ENCODE assay signal across 8 cellular contexts in genomic region chr3:141231101-141231922, GRCh38. TPM values are rescaled to one million over a fixed set of nuclear protein-coding genes. Genes with fewer than 3 reads are reported as not detected.
DNase-seq lines count a peak whose midpoint lies in the region; ATAC-seq and TF ChIP-seq lines count a peak whose summit lies in the region.

PXYLP1 (plus strand) TSS chr3:141231825; CDS start chr3:141260176, 28,351 bp downstream.

- no peaks in the 10 kb centered on the region for H3K36me3 Mint-ChIP-seq in HFFc6 (ENCODE audit: low read depth)
- peaks cover 4% of the 10 kb centered on the region for H3K36me3 Mint-ChIP-seq in activated naive CD8-positive, alpha-beta T cell treated with anti-CD3 and anti-CD28 coated beads, Interleukin-2, amount 50 U/mL, for 24 hours (ENCODE audit: low read depth)

- H3K36me3 ChIP-seq in heart right ventricle, result peaks cover 0 to 12% (median 0%) of the 10 kb centered on the region in 9 donors
- no peaks in the 10 kb centered on the region for H3K36me3 ChIP-seq in prostate gland
- no peaks in the 10 kb centered on the region for H3K36me3 ChIP-seq in urinary bladder (ENCODE audit: insufficient read depth)

- peak; percentile 75 for TF ChIP-seq POLR2A in prostate gland (IDR thresholded peaks at IDR 0.05)

- peaks cover 7% of the 10 kb centered on the region for H3K27me3 Mint-ChIP-seq in HFFc6 (ENCODE audit: insufficient read depth)
- no peaks in the 10 kb centered on the region for H3K27me3 Mint-ChIP-seq in activated naive CD8-positive, alpha-beta T cell treated with anti-CD3 and anti-CD28 coated beads, Interleukin-2, amount 50 U/mL, for 24 hours

- intact Hi-C loops in heart right ventricle (cut with DNase I), result loop anchor here in 8 of 10 donors (1.0 to 10.0 kb wide), 7 partner anchors 46 to 223 kb away; partner anchors contain the start of gene ZBTB38 (in 1 of the 8)
- intact Hi-C loops in prostate gland (cut with DNase I), result loop anchor here (2.0 to 5.0 kb wide), 2 partner anchors 45 to 226 kb away; no protein-coding TSS in a partner anchor

- WGBS in heart right ventricle, 2 donors, result 1 to 2% methylated on average over 59 to 87 of the region's 87 CpGs
- 2% methylated on average over 70 of the region's 87 CpGs for WGBS in prostate gland
- under 1% methylated on average over 87 of the region's 87 CpGs for WGBS in urinary bladder

- H3K4me3 Mint-ChIP-seq in HFFc6, result peak within 1 kb of the TSS; percentile 85
- peak within 1 kb of the TSS; percentile 86 for H3K4me3 Mint-ChIP-seq in activated naive CD8-positive, alpha-beta T cell treated with anti-CD3 and anti-CD28 coated beads, Interleukin-2, amount 50 U/mL, for 24 hours

- peak within 1 kb of the TSS; percentile 57 for H3K27ac Mint-ChIP-seq in HFFc6
- H3K27ac Mint-ChIP-seq in activated naive CD8-positive, alpha-beta T cell treated with anti-CD3 and anti-CD28 coated beads, Interleukin-2, amount 50 U/mL, for 24 hours, result peak within 1 kb of the TSS; percentile 95

- peaks cover 19% of the 10 kb centered on the region for H3K4me1 Mint-ChIP-seq in HFFc6 (ENCODE audit: low read depth)
- H3K4me1 Mint-ChIP-seq in activated naive CD8-positive, alpha-beta T cell treated with anti-CD3 and anti-CD28 coated beads, Interleukin-2, amount 50 U/mL, for 24 hours, result peaks cover 44% of the 10 kb centered on the region

- peak; percentile 94 for ATAC-seq in activated naive CD8-positive, alpha-beta T cell treated with anti-CD3 and anti-CD28 coated beads, Interleukin-2, amount 50 U/mL, for 24 hours
- peak; percentile 94 to 98 (median 96) for ATAC-seq in heart right ventricle

- TF ChIP-seq CTCF in GM12865 (IDR thresholded peaks at IDR 0.05; ENCODE audit: insufficient read depth, low read depth, low read length, missing control alignments), result peak; percentile 65
- TF ChIP-seq CTCF in HFFc6 (IDR thresholded peaks at IDR 0.05), result peak; percentile 79
- TF ChIP-seq CTCF in heart right ventricle (IDR thresholded peaks at IDR 0.05), result peak; percentile 56 to 92 (median 75)
- TF ChIP-seq CTCF in prostate gland (IDR thresholded peaks at IDR 0.05), result peak; percentile 58 to 95 (median 81)

- peak within 1 kb of the TSS; percentile 56 to 95 (median 92) for H3K27ac ChIP-seq in heart right ventricle
- H3K27ac ChIP-seq in prostate gland, result peak within 1 kb of the TSS; percentile 81 to 87
- peak within 1 kb of the TSS; percentile 85 for H3K27ac ChIP-seq in urinary bladder (ENCODE audit: low read depth)

- H3K4me3 ChIP-seq in GM12865 (ENCODE audit: low read depth, low read length) (peak within 1 kb of the TSS; percentile 76), heart right ventricle (peak within 1 kb of the TSS; percentile 83 to 97 (median 88)), prostate gland (peak within 1 kb of the TSS; percentile 59 to 72), urinary bladder (ENCODE audit: low read depth, low read length) (peak within 1 kb of the TSS; percentile 81)

- H3K27me3 ChIP-seq in heart right ventricle (no peaks in the 10 kb centered on the region), prostate gland (replicated peaks; ENCODE audit: insufficient read depth) (no peaks in the 10 kb centered on the region)

- no peaks in the 10 kb centered on the region for H3K9me3 ChIP-seq in heart right ventricle
- H3K9me3 ChIP-seq in prostate gland, result no peaks in the 10 kb centered on the region

- peaks cover 2 to 34% (median 20%) of the 10 kb centered on the region in 9 donors for H3K4me1 ChIP-seq in heart right ventricle
- H3K4me1 ChIP-seq in prostate gland (replicated peaks), result no peaks in the 10 kb centered on the region
- no peaks in the 10 kb centered on the region for H3K4me1 ChIP-seq in urinary bladder (ENCODE audit: insufficient read depth)

- peak; percentile 89 for DNase-seq in GM12865 (ENCODE audit: low read depth)
- DNase-seq in HFFc6, result peak; percentile 87
- DNase-seq in MV-4-11 (lab: John Stamatoyannopoulos, UW), result peak; percentile 66
- DNase-seq in SW 1271 (lab: John Stamatoyannopoulos, UW), result peak; percentile 65 to 76
- peak; percentile 92 for DNase-seq in activated naive CD8-positive, alpha-beta T cell treated with anti-CD3 and anti-CD28 coated beads, Interleukin-2, amount 50 U/mL, for 24 hours
- peak; percentile 93 to 96 for DNase-seq in heart right ventricle
- peak; percentile 89 for DNase-seq in prostate gland (ENCODE audit: low spot score)

- no peaks in the 10 kb centered on the region for H3K9me3 Mint-ChIP-seq in HFFc6
- no peaks in the 10 kb centered on the region for H3K9me3 Mint-ChIP-seq in activated naive CD8-positive, alpha-beta T cell treated with anti-CD3 and anti-CD28 coated beads, Interleukin-2, amount 50 U/mL, for 24 hours

RNA-seq across cellular contexts. Expression of gene PXYLP1, which starts in this region (rescaled TPM):
- 1 to 10 TPM; 4.5 to 5.4 (median 4.6) TPM for total RNA-seq in HFFc6 (2021; fragmentation: NEBNext Ultra II Directional; extraction: Animal tissue kit (Norgen Biotek cat#: 25700))
- total RNA-seq in heart right ventricle, result 10 to 100 TPM in 9 of 10 donors, 1 to 10 TPM in 1; 8.7 to 33.5 (median 19.9) TPM
- polyA plus RNA-seq in heart right ventricle, result 10 to 100 TPM; 11.3 to 17.0 TPM
- 10 to 100 TPM; 12.0 to 15.3 TPM for total RNA-seq in prostate gland
- total RNA-seq in urinary bladder, result 32.6 TPM
- 6.2 TPM for polyA plus RNA-seq in urinary bladder

Comparison
In these comparisons a context has a peak if more than half of its experiments do, and no peak if none do; other contexts are left out.
1. Peak in every context shown above with its lines: DNase-seq, ATAC-seq, H3K4me3 ChIP-seq and H3K27ac ChIP-seq.